12 cellular contexts compared by ENCODE assay signal in the genomic region with DNA sequence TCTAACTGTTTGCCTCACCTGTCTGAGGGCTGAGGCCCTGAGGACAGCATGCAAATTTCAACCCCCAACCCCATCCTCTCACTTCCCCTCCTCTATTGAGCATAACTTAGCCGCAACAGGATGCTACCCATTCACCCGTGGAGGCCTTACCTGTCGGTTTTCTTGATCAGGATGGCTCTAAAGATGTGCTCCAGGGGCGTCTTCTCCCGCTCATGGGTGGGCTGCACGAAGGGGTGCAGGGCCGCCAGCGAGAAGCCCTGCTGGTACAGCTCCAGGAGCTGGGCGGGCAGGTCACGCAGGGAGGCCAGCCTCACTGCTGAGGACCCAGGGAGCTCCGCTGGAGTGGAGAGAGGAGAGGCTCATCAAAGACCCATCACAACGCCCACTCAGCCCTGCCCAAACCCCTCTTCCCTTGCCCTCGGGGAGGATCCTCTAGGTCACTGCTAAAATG.
DNase-seq lines count a peak whose midpoint lies in the region; ATAC-seq, FAIRE-seq and TF ChIP-seq lines count a peak whose summit lies in the region.
"Had no signal": no experiment of that assay in that cellular context is flagged by ENCODE, and none has a peak within 500 bp of the region (broad histone marks: within the 10 kb centered on the region; RNA-seq: fewer than 3 reads in every experiment).

No MANE protein-coding gene starts in this region.

- peak overlapping the region; percentile 56 for H3K4me3 Mint-ChIP-seq in stimulated activated memory B cell treated with anti-CD40 and anti-IgM and Interleukin-4, amounts not matched to agents 10 μg/mL and 1 μg/mL and 100 μg/mL, for 72 hours
- H3K4me3 Mint-ChIP-seq: activated T-helper 17 cell treated with anti-CD3 and anti-CD28 coated beads, Interleukin-2, amount 50 U/mL, for 72 hours; nephron progenitor cell had no signal

- no peak overlapping the region for H3K9ac ChIP-seq in mammary epithelial cell (ENCODE audit: insufficient read depth, low read length)

- CTCF ChIA-PET in mammary epithelial cell (lab: Charles Lee; ENCODE audit: low non-redundant PET): no interaction called here

- intact Hi-C loops in mammary epithelial cell (cut with micrococcal nuclease): no loop called here

- H3K27me3 Mint-ChIP-seq in stimulated activated memory B cell treated with anti-CD40 and anti-IgM and Interleukin-4, amounts not matched to agents 10 μg/mL and 1 μg/mL and 100 μg/mL, for 72 hours: no peaks in the 10 kb centered on the region
- H3K27me3 Mint-ChIP-seq: activated T-helper 17 cell treated with anti-CD3 and anti-CD28 coated beads, Interleukin-2, amount 50 U/mL, for 72 hours had no signal

- H3K9me3 ChIP-seq in mammary epithelial cell (replicated peaks; ENCODE audit: insufficient read depth, low read length): no peaks in the 10 kb centered on the region

- H3K36me3 Mint-ChIP-seq in stimulated activated memory B cell treated with anti-CD40 and anti-IgM and Interleukin-4, amounts not matched to agents 10 μg/mL and 1 μg/mL and 100 μg/mL, for 72 hours: peaks cover 83% of the 10 kb centered on the region

- TF ChIP-seq CTCF in mammary epithelial cell (conservative IDR thresholded peaks at IDR 0.05 in 1 of 2, IDR thresholded peaks at IDR 0.05 in 1 of 2; ENCODE audit: extremely low read depth in 1 of 2, insufficient read depth in 1 of 2, low read depth in 1 of 2, low read length in 2 of 2): no peak

- DNase-seq in NCI-H2196 (lab: John Stamatoyannopoulos, UW; ENCODE audit: unreplicated experiment): no peak
- no peak for DNase-seq in urothelium cell line (ENCODE audit: low spot score)
- DNase-seq in NCI-H2227 treated with DMSO at 0.1 percent for 48 hours (lab: John Stamatoyannopoulos, UW): no peak
- DNase-seq in mammary epithelial cell: no peak
- DNase-seq: dorsolateral prefrontal cortex, nephron progenitor cell, T-helper 9 cell had no signal

- peaks cover 66% of the 10 kb centered on the region for H3K4me1 Mint-ChIP-seq in stimulated activated memory B cell treated with anti-CD40 and anti-IgM and Interleukin-4, amounts not matched to agents 10 μg/mL and 1 μg/mL and 100 μg/mL, for 72 hours

- dilution Hi-C loops in mammary epithelial cell (cut with HindIII; ENCODE audit: low sequenced_read_pairs): no loop called here

- no peak overlapping the region for H2AFZ ChIP-seq in mammary epithelial cell (ENCODE audit: low read depth, low read length)

- no peaks in the 10 kb centered on the region for H3K36me3 ChIP-seq in mammary epithelial cell (ENCODE audit: insufficient read depth, low read length)

- no peaks in the 10 kb centered on the region for H4K20me1 ChIP-seq in mammary epithelial cell (ENCODE audit: insufficient read depth, low read length)

- in situ Hi-C loops in mammary epithelial cell (cut with MboI; ENCODE audit: low sequenced_read_pairs in 2 of 2): no loop called here

- H3K4me3 ChIP-seq in mammary epithelial cell (replicated peaks in 1 of 3; ENCODE audit: insufficient read depth in 1 of 3, low read depth in 2 of 3, low read length in 3 of 3): no peak overlapping the region
- H3K4me3 ChIP-seq: dorsolateral prefrontal cortex had no signal

- BruUV-seq in mammary epithelial cell (replicated peaks; lab: Mats Ljungman, UMichigan): no TSS peak

- peak overlapping the region; percentile 98 for H3K27ac Mint-ChIP-seq in stimulated activated memory B cell treated with anti-CD40 and anti-IgM and Interleukin-4, amounts not matched to agents 10 μg/mL and 1 μg/mL and 100 μg/mL, for 72 hours
- H3K27ac Mint-ChIP-seq: activated T-helper 17 cell treated with anti-CD3 and anti-CD28 coated beads, Interleukin-2, amount 50 U/mL, for 72 hours; nephron progenitor cell had no signal

- H3K27ac ChIP-seq in mammary epithelial cell (ENCODE audit: insufficient read depth, low read depth, low read length): no peak overlapping the region
- H3K27ac ChIP-seq: dorsolateral prefrontal cortex had no signal

- no peaks in the 10 kb centered on the region for H3K79me2 ChIP-seq in mammary epithelial cell (ENCODE audit: insufficient read depth, low read length)

- no peaks in the 10 kb centered on the region for H3K4me1 ChIP-seq in mammary epithelial cell (ENCODE audit: insufficient read depth, low read length)

- FAIRE-seq in urothelium cell line (lab: Jason Lieb, UNC): no peak

- H3K27me3 ChIP-seq in mammary epithelial cell (ENCODE audit: insufficient read depth, low read length): no peaks in the 10 kb centered on the region
- H3K27me3 ChIP-seq: dorsolateral prefrontal cortex had no signal

- H3K9me3 Mint-ChIP-seq in stimulated activated memory B cell treated with anti-CD40 and anti-IgM and Interleukin-4, amounts not matched to agents 10 μg/mL and 1 μg/mL and 100 μg/mL, for 72 hours: no peaks in the 10 kb centered on the region
- H3K9me3 Mint-ChIP-seq: activated T-helper 17 cell treated with anti-CD3 and anti-CD28 coated beads, Interleukin-2, amount 50 U/mL, for 72 hours had no signal

- ATAC-seq in GM19023 (IDR thresholded peaks at IDR 0.05; ENCODE audit: unreplicated experiment) (peak; percentile 75), GM21825 (IDR thresholded peaks at IDR 0.05; ENCODE audit: unreplicated experiment) (peak; percentile 80), HG03354 (IDR thresholded peaks at IDR 0.05; ENCODE audit: poor library complexity, severe bottlenecking, unreplicated experiment) (peak; percentile 82)
- ATAC-seq in stimulated activated memory B cell treated with anti-CD40 and anti-IgM and Interleukin-4, amounts not matched to agents 10 μg/mL and 1 μg/mL and 100 μg/mL, for 72 hours: peak; percentile 91
- ATAC-seq: activated T-helper 17 cell treated with anti-CD3 and anti-CD28 coated beads, Interleukin-2, amount 50 U/mL, for 72 hours had no signal

- 100% methylated on average over 1 of the region's 13 CpGs for WGBS in mammary epithelial cell (ENCODE audit: low coverage, missing lambda C conversion rate)

- H3K4me2 ChIP-seq in mammary epithelial cell (ENCODE audit: insufficient read depth, low read depth, low read length): no peak overlapping the region
